Comparison of ENCODE assay signal across 11 cellular contexts in the genomic region with DNA sequence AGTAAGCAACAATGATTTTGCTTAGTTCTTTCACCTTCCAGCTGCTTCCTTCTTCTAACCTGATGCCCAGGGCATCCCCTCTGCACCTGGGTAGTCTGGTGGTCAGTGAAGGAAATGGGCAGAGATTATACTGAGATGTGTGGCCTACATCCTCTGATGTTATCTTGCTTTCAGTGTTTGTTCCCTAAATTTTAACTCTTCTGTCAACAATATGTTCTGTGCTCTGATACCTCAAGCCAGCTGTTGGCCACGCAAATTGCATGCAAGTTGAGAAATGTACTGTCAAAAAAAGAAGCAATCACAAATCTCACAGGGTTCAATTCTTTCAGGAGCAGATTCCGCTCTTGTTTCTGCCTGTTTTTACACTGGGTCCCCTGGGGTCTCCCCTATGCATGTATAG.
A peak's percentile ranks its signal among the peaks of the same experiment; 100 is the strongest.
DNase-seq lines count a peak whose midpoint lies in the region; ATAC-seq, FAIRE-seq and TF ChIP-seq lines count a peak whose summit lies in the region.
"Had no signal": no experiment of that assay in that cellular context is flagged by ENCODE, and none has a peak within 500 bp of the region (broad histone marks: within the 10 kb centered on the region; RNA-seq: fewer than 3 reads in every experiment).

No MANE protein-coding gene starts in this region.

- no peaks in the 10 kb centered on the region for H3K36me3 Mint-ChIP-seq in endodermal cell (ENCODE audit: low read depth)
- peaks cover 0 to 23% of the 10 kb centered on the region in 2 donors for H3K36me3 Mint-ChIP-seq in activated naive CD4-positive, alpha-beta T cell treated with anti-CD3 and anti-CD28 coated beads, Interleukin-2, amount 50 U/mL, for 72 hours

- peak; percentile 42 for ATAC-seq in GM18499 (IDR thresholded peaks at IDR 0.05; ENCODE audit: insufficient read depth, unreplicated experiment)
- ATAC-seq in GM21447 (IDR thresholded peaks at IDR 0.05; ENCODE audit: unreplicated experiment), result peak; percentile 85
- peak; percentile 62 for ATAC-seq in HG03378 (IDR thresholded peaks at IDR 0.05; ENCODE audit: unreplicated experiment)
- no peak for ATAC-seq in pancreas
- no peak for ATAC-seq in activated naive CD4-positive, alpha-beta T cell treated with anti-CD3 and anti-CD28 coated beads, Interleukin-2, amount 50 U/mL, for 72 hours
- ATAC-seq: Panc1 had no signal

- TF ChIP-seq CTCF in endodermal cell (conservative IDR thresholded peaks at IDR 0.05) (no peak), pancreas (IDR thresholded peaks at IDR 0.05) (no peak), thyroid gland (IDR thresholded peaks at IDR 0.05) (no peak)

- H3K9me3 ChIP-seq in endodermal cell (ENCODE audit: control insufficient read depth, low read length) (no peaks in the 10 kb centered on the region), pancreas (no peaks in the 10 kb centered on the region), thyroid gland (no peaks in the 10 kb centered on the region)

- no peak overlapping the region for H3K27ac ChIP-seq in endodermal cell (ENCODE audit: low read depth, low read length)
- no peak overlapping the region for H3K27ac ChIP-seq in pancreas
- H3K27ac ChIP-seq in thyroid gland, result no peak overlapping the region

- intact Hi-C loops in pancreas (cut with DNase I), result no loop called here
- intact Hi-C loops in thyroid gland (cut with DNase I), result no loop called here

- H3K4me3 ChIP-seq in endodermal cell (ENCODE audit: low read length) (no peak overlapping the region), pancreas (no peak overlapping the region), thyroid gland (replicated peaks in 1 of 3) (no peak overlapping the region)

- 96 to 100% methylated on average over 2 of the region's 2 CpGs for WGBS in endodermal cell (ENCODE audit: insufficient coverage in 1 of 2, insufficient read length in 1 of 2), 2 experiments
- WGBS in pancreas, 2 donors, result 90% methylated on average over 2 of the region's 2 CpGs
- 95 to 97% methylated on average over 2 of the region's 2 CpGs for WGBS in thyroid gland, 2 donors

- peak overlapping the region; percentile 66 for H3K27ac Mint-ChIP-seq in endodermal cell
- no peak overlapping the region for H3K27ac Mint-ChIP-seq in activated naive CD4-positive, alpha-beta T cell treated with anti-CD3 and anti-CD28 coated beads, Interleukin-2, amount 50 U/mL, for 72 hours

- no peaks in the 10 kb centered on the region for H3K4me1 ChIP-seq in endodermal cell (ENCODE audit: control insufficient read depth, insufficient read depth, low read length)
- H3K4me1 ChIP-seq in pancreas, result peaks cover 0 to 13% (median 11%) of the 10 kb centered on the region in 3 donors
- peaks cover 9 to 10% of the 10 kb centered on the region in 2 donors for H3K4me1 ChIP-seq in thyroid gland

- H3K9ac ChIP-seq in endodermal cell (ENCODE audit: extremely low read depth, low read length, poor library complexity, severe bottlenecking), result no peak overlapping the region

- no peak for FAIRE-seq in pancreas (lab: Jason Lieb, UNC)

- H3K4me1 Mint-ChIP-seq in endodermal cell, result peaks cover 23% of the 10 kb centered on the region

- H3K36me3 ChIP-seq in endodermal cell (ENCODE audit: control insufficient read depth, insufficient read depth, low read length) (no peaks in the 10 kb centered on the region), pancreas (no peaks in the 10 kb centered on the region), thyroid gland (no peaks in the 10 kb centered on the region)

- H3K27me3 ChIP-seq in endodermal cell (ENCODE audit: control insufficient read depth, insufficient read depth, low read length, poor library complexity, severe bottlenecking), result no peaks in the 10 kb centered on the region
- H3K27me3 ChIP-seq in pancreas, result no peaks in the 10 kb centered on the region
- no peaks in the 10 kb centered on the region for H3K27me3 ChIP-seq in thyroid gland

- no peak overlapping the region for H3K4me3 Mint-ChIP-seq in endodermal cell

- DNase-seq in endodermal cell, result no peak
- no peak for DNase-seq in pancreas
- no peak for DNase-seq in activated naive CD4-positive, alpha-beta T cell treated with anti-CD3 and anti-CD28 coated beads, Interleukin-2, amount 50 U/mL, for 72 hours (ENCODE audit: low spot score in 2 of 2)
- no peak for DNase-seq in thyroid gland
- no peak for DNase-seq in NCI-H1092 (lab: John Stamatoyannopoulos, UW)
- DNase-seq: activated naive CD4-positive, alpha-beta T cell; DMS53 had no signal

- H3K27me3 Mint-ChIP-seq in endodermal cell (ENCODE audit: insufficient read depth), result no peaks in the 10 kb centered on the region

- no peak for TF ChIP-seq POLR2A in thyroid gland (IDR thresholded peaks at IDR 0.05)

- H3K9me3 Mint-ChIP-seq in endodermal cell, result no peaks in the 10 kb centered on the region
- H3K9me3 Mint-ChIP-seq in activated naive CD4-positive, alpha-beta T cell treated with anti-CD3 and anti-CD28 coated beads, Interleukin-2, amount 50 U/mL, for 72 hours, result peaks cover 0 to 1% of the 10 kb centered on the region in 2 donors

Comparison
In these comparisons a context has a peak if more than half of its experiments do, and no peak if none do; other contexts are left out.
1. ATAC-seq: peak in GM18499 (single experiment), GM21447 (single experiment) and HG03378 (single experiment); none in pancreas (0 of 4) and activated naive CD4-positive, alpha-beta T cell treated with anti-CD3 and anti-CD28 coated beads, Interleukin-2, amount 50 U/mL, for 72 hours (0 of 2).